In genomic region chr1:180849031-180849775, GRCh38 we compare ENCODE assay signal across 11 cellular contexts.
DNase-seq lines count a peak whose midpoint lies in the region; ATAC-seq and TF ChIP-seq lines count a peak whose summit lies in the region.
"Had no signal": no experiment of that assay in that cellular context is flagged by ENCODE, and none has a peak within 500 bp of the region (broad histone marks: within the 10 kb centered on the region; RNA-seq: fewer than 3 reads in every experiment).

No MANE protein-coding gene starts in this region.

- no peak overlapping the region for H3K9ac ChIP-seq in Karpas-422 (ENCODE audit: low read length)

- intact Hi-C loops in body of pancreas (cut with DNase I): no loop called here
- intact Hi-C loops in activated CD4-positive, alpha-beta memory T cell treated with anti-CD3 and anti-CD28 coated beads for 36 hours (cut with micrococcal nuclease): no loop called here

- TF ChIP-seq CTCF in body of pancreas (IDR thresholded peaks at IDR 0.05): no peak

- H3K27ac ChIP-seq in body of pancreas: peak overlapping the region; percentile 13 to 84 (median 72)
- no peak overlapping the region for H3K27ac ChIP-seq in Karpas-422 (ENCODE audit: low read length)
- H3K27ac ChIP-seq: adrenal gland had no signal

- H3K9me3 Mint-ChIP-seq in activated CD4-positive, alpha-beta memory T cell treated with anti-CD3 and anti-CD28 coated beads for 36 hours: peaks cover 3% of the 10 kb centered on the region
- H3K9me3 Mint-ChIP-seq: nephron progenitor cell had no signal

- no peaks in the 10 kb centered on the region for H3K36me3 ChIP-seq in body of pancreas (replicated peaks in 1 of 2; ENCODE audit: insufficient read depth in 1 of 2, low read depth in 2 of 2)
- no peaks in the 10 kb centered on the region for H3K36me3 ChIP-seq in Karpas-422 (ENCODE audit: insufficient read depth, low read length)
- H3K36me3 ChIP-seq: adrenal gland had no signal

- no peaks in the 10 kb centered on the region for H4K20me1 ChIP-seq in Karpas-422 (ENCODE audit: insufficient read depth, low read depth, low read length)

- DNase-seq in body of pancreas (peak in 3 of 4 donors; percentile 23 to 63 (median 46)), NCI-H2171 (lab: John Stamatoyannopoulos, UW) (no peak), Karpas-422 (no peak)
- DNase-seq in activated CD4-positive, alpha-beta memory T cell treated with anti-CD3 and anti-CD28 coated beads for 36 hours: no peak
- DNase-seq: adrenal gland, DMS153, nephron progenitor cell had no signal

- no peaks in the 10 kb centered on the region for H3K79me2 ChIP-seq in Karpas-422 (ENCODE audit: low read length)

- WGBS in body of pancreas, 2 donors: 42 to 46% methylated on average over 6 of the region's 6 CpGs

- H3K4me1 ChIP-seq in body of pancreas (peaks cover 33% of the 10 kb centered on the region), Karpas-422 (ENCODE audit: low read length) (peaks cover 18% of the 10 kb centered on the region)
- H3K4me1 ChIP-seq: adrenal gland had no signal

- H3K27ac Mint-ChIP-seq in activated CD4-positive, alpha-beta memory T cell treated with anti-CD3 and anti-CD28 coated beads for 36 hours: no peak overlapping the region
- H3K27ac Mint-ChIP-seq: nephron progenitor cell had no signal

- H3K27me3 ChIP-seq in body of pancreas: no peaks in the 10 kb centered on the region
- H3K27me3 ChIP-seq in Karpas-422 (ENCODE audit: low read length): no peaks in the 10 kb centered on the region
- H3K27me3 ChIP-seq: adrenal gland had no signal

- H3K4me2 ChIP-seq in Karpas-422 (ENCODE audit: low read depth, low read length, poor library complexity, severe bottlenecking): no peak overlapping the region

- H3K4me3 ChIP-seq in body of pancreas (no peak overlapping the region), Karpas-422 (ENCODE audit: low read length) (no peak overlapping the region)
- H3K4me3 ChIP-seq: adrenal gland had no signal

- no peak for TF ChIP-seq POLR2A in body of pancreas (IDR thresholded peaks at IDR 0.05)

- no peaks in the 10 kb centered on the region for H3K9me2 ChIP-seq in Karpas-422 (replicated peaks; ENCODE audit: insufficient read depth, low read length)

- H3K9me3 ChIP-seq in body of pancreas (no peaks in the 10 kb centered on the region), Karpas-422 (ENCODE audit: low read length) (no peaks in the 10 kb centered on the region)
- H3K9me3 ChIP-seq: adrenal gland had no signal

- POLR2A ChIA-PET in activated CD4-positive, alpha-beta memory T cell treated with anti-CD3 and anti-CD28 coated beads for 36 hours (lab: Charles Lee): no interaction called here

- CTCF ChIA-PET in activated CD4-positive, alpha-beta memory T cell treated with anti-CD3 and anti-CD28 coated beads for 36 hours (lab: Charles Lee): no interaction called here

- no peak overlapping the region for H2AFZ ChIP-seq in Karpas-422 (ENCODE audit: low read length)

- H3K4me3 Mint-ChIP-seq in activated CD4-positive, alpha-beta memory T cell treated with anti-CD3 and anti-CD28 coated beads for 36 hours: no peak overlapping the region
- H3K4me3 Mint-ChIP-seq: nephron progenitor cell had no signal

- H3K36me3 Mint-ChIP-seq in activated CD4-positive, alpha-beta memory T cell treated with anti-CD3 and anti-CD28 coated beads for 36 hours: peaks cover 20% of the 10 kb centered on the region

- H3K4me1 Mint-ChIP-seq in activated CD4-positive, alpha-beta memory T cell treated with anti-CD3 and anti-CD28 coated beads for 36 hours (ENCODE audit: low read depth): peaks cover 16% of the 10 kb centered on the region

- ATAC-seq in GM18861 (IDR thresholded peaks at IDR 0.05; ENCODE audit: unreplicated experiment): peak; percentile 56
- ATAC-seq in GM21528 (IDR thresholded peaks at IDR 0.05; ENCODE audit: low FRiP score, unreplicated experiment): peak; percentile 72
- peak; percentile 40 for ATAC-seq in HG03139 (IDR thresholded peaks at IDR 0.05; ENCODE audit: unreplicated experiment)
- ATAC-seq in body of pancreas: peak; percentile 97
- ATAC-seq in HG02610 (IDR thresholded peaks at IDR 0.05; ENCODE audit: unreplicated experiment): no peak

- H3K27me3 Mint-ChIP-seq in activated CD4-positive, alpha-beta memory T cell treated with anti-CD3 and anti-CD28 coated beads for 36 hours: no peaks in the 10 kb centered on the region

Comparison
In these comparisons a context has a peak if more than half of its experiments do, and no peak if none do; other contexts are left out.
1. DNase-seq: peak in body of pancreas (3 of 4); none in NCI-H2171 (single experiment), activated CD4-positive, alpha-beta memory T cell treated with anti-CD3 and anti-CD28 coated beads for 36 hours (single experiment) and Karpas-422 (single experiment).